Comparison of ENCODE assay signal across 8 cellular contexts in genomic region chr9:128702949-128703615, GRCh38. TPM values are rescaled to one million over a fixed set of nuclear protein-coding genes. Genes with fewer than 3 reads are reported as not detected.
DNase-seq lines count a peak whose midpoint lies in the region; ATAC-seq, FAIRE-seq and TF ChIP-seq lines count a peak whose summit lies in the region.

No MANE protein-coding gene starts in this region.

- H3K36me3 Mint-ChIP-seq in nephron progenitor cell (ENCODE audit: low read depth), result no peaks in the 10 kb centered on the region

- ATAC-seq in HG02943 (IDR thresholded peaks at IDR 0.05; ENCODE audit: low read depth, unreplicated experiment) (peak; percentile 21), esophagus mucosa (peak; percentile 29)

- peaks cover 3% of the 10 kb centered on the region for H3K27me3 Mint-ChIP-seq in nephron progenitor cell (ENCODE audit: low read depth, poor library complexity)

- peak overlapping the region; percentile 87 for H3K4me3 Mint-ChIP-seq in nephron progenitor cell

- H3K9me3 Mint-ChIP-seq in nephron progenitor cell, result no peaks in the 10 kb centered on the region

- DNase-seq in GM03348 (ENCODE audit: low spot score), result peak; percentile 35
- DNase-seq in activated CD4-positive, alpha-beta T cell treated with anti-CD3 and anti-CD28 coated beads for 48 hours, result peak; percentile 64
- peak; percentile 59 for DNase-seq in nephron progenitor cell
- DNase-seq in RCC 7860 (ENCODE audit: low spot score), result no peak
- no peak for DNase-seq in NOMO-1 treated with dmso at 0.1 percent for 144 hours (lab: John Stamatoyannopoulos, UW; ENCODE audit: unreplicated experiment)
- DNase-seq in midbrain (lab: John Stamatoyannopoulos, UW), result no peak

- H3K27ac Mint-ChIP-seq in nephron progenitor cell, result peak overlapping the region; percentile 48

- FAIRE-seq in RCC 7860 (lab: Jason Lieb, UNC), result no peak

- TF ChIP-seq CTCF in nephron progenitor cell (IDR thresholded peaks at IDR 0.05), result no peak

- H3K4me1 Mint-ChIP-seq in nephron progenitor cell, result peaks cover 12% of the 10 kb centered on the region

RNA-seq across cellular contexts. Expression of gene PKN3, which starts 0.8 kb away (rescaled TPM):
- 2.5 TPM for total RNA-seq in esophagus mucosa

RNA-seq across cellular contexts. Expression of gene SET, which starts 14.1 kb away (rescaled TPM):
- 267 TPM for total RNA-seq in esophagus mucosa

RNA-seq across cellular contexts. Expression of gene ZDHHC12, which starts 20.8 kb away (rescaled TPM):
- 54.4 TPM for total RNA-seq in esophagus mucosa

RNA-seq across cellular contexts. Expression of gene DYNC2I2, which starts 46.4 kb away (rescaled TPM):
- total RNA-seq in esophagus mucosa, result 37.0 TPM

Comparison
In these comparisons a context has a peak if more than half of its experiments do, and no peak if none do; other contexts are left out.
1. DNase-seq: peak in GM03348 (single experiment), activated CD4-positive, alpha-beta T cell treated with anti-CD3 and anti-CD28 coated beads for 48 hours (single experiment) and nephron progenitor cell (single experiment); none in RCC 7860 (single experiment), NOMO-1 treated with dmso at 0.1 percent for 144 hours (single experiment) and midbrain (single experiment).